9 cellular contexts compared by ENCODE assay signal in the genomic region with DNA sequence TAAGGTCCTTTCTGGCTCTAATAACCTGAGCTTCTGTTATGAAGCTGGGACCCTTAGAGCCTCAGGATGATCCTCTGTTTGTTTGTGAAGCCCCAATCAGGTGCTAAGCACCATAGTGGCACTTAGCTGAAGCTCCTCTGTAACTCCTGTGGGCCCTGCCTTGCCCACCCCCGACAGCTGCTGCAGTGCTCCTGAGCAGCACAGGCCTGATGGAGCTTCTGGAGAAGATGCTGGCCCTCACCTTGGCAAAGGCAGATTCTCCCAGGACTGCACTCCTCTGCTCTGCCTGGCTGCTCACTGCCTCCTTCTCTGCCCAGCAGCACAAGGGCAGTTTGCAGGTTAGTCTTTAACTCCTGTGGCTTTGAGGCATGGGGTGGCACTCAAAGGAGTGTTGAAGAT. TPM values are rescaled to one million over a fixed set of nuclear protein-coding genes. Genes with fewer than 3 reads are reported as not detected.
DNase-seq lines count a peak whose midpoint lies in the region; ATAC-seq and TF ChIP-seq lines count a peak whose summit lies in the region.
"Had no signal": no experiment of that assay in that cellular context is flagged by ENCODE, and none has a peak within 500 bp of the region (broad histone marks: within the 10 kb centered on the region; RNA-seq: fewer than 3 reads in every experiment).

No MANE protein-coding gene starts in this region.

- no peaks in the 10 kb centered on the region for H3K9me3 ChIP-seq in PC-9 (ENCODE audit: insufficient read depth, low read depth)

- H3K36me3 Mint-ChIP-seq in activated CD8-positive, alpha-beta T cell treated with anti-CD3 and anti-CD28 coated beads for 36 hours (ENCODE audit: low read depth): no peaks in the 10 kb centered on the region
- peaks cover 0 to 8% of the 10 kb centered on the region in 2 donors for H3K36me3 Mint-ChIP-seq in naive B cell

- no peak for DNase-seq in activated CD8-positive, alpha-beta T cell treated with anti-CD3 and anti-CD28 coated beads for 36 hours
- DNase-seq in naive B cell: no peak
- no peak for DNase-seq in NCI-H1930 (lab: John Stamatoyannopoulos, UW)
- DNase-seq in PC-9: no peak
- DNase-seq in effector CD8-positive, alpha-beta T cell (lab: John Stamatoyannopoulos, UW): no peak
- DNase-seq in GM20000 (ENCODE audit: low spot score): no peak
- DNase-seq: NCI-H1048 had no signal

- no peaks in the 10 kb centered on the region for H3K9me2 ChIP-seq in PC-9 (ENCODE audit: insufficient read depth)

- no peaks in the 10 kb centered on the region for H3K27me3 Mint-ChIP-seq in activated CD8-positive, alpha-beta T cell treated with anti-CD3 and anti-CD28 coated beads for 36 hours
- H3K27me3 Mint-ChIP-seq in naive B cell: no peaks in the 10 kb centered on the region

- ATAC-seq in GM18517 (IDR thresholded peaks at IDR 0.05; ENCODE audit: unreplicated experiment) (peak; percentile 24), HG02759 (IDR thresholded peaks at IDR 0.05; ENCODE audit: unreplicated experiment) (peak; percentile 16), naive B cell (ENCODE audit: low read depth in 2 of 2) (peak; percentile 36 to 41)
- ATAC-seq in activated CD8-positive, alpha-beta T cell treated with anti-CD3 and anti-CD28 coated beads for 36 hours: peak; percentile 14

- CTCF ChIA-PET in activated CD8-positive, alpha-beta T cell treated with anti-CD3 and anti-CD28 coated beads for 36 hours (lab: Charles Lee): interaction anchor here (1.1 to 7.6 kb wide), 12 partner anchors 9 to 165 kb away, joined by 3 to 56 read pairs (median 6); partner anchors contain the start of genes CCDC134, CENPM and MEI1
- CTCF ChIA-PET in PC-9 (lab: Charles Lee): no interaction called here

- H3K79me2 ChIP-seq in PC-9 (ENCODE audit: low read depth): no peaks in the 10 kb centered on the region

- no TSS peak for BruUV-seq in PC-9 (replicated peaks; lab: Mats Ljungman, UMichigan)

- TF ChIP-seq CTCF in activated CD8-positive, alpha-beta T cell treated with anti-CD3 and anti-CD28 coated beads for 36 hours (IDR thresholded peaks at IDR 0.05): no peak
- TF ChIP-seq CTCF in PC-9 (conservative IDR thresholded peaks at IDR 0.05): no peak
- TF ChIP-seq CTCF in GM20000 (IDR thresholded peaks at IDR 0.05; ENCODE audit: extremely low read depth, missing control alignments): no peak

- H3K4me3 ChIP-seq in PC-9: no peak overlapping the region

- H3K27ac ChIP-seq in PC-9: no peak overlapping the region

- peaks cover 37% of the 10 kb centered on the region for H3K4me1 Mint-ChIP-seq in activated CD8-positive, alpha-beta T cell treated with anti-CD3 and anti-CD28 coated beads for 36 hours (ENCODE audit: low read depth)
- peaks cover 33 to 48% (median 42%) of the 10 kb centered on the region in 3 donors for H3K4me1 Mint-ChIP-seq in naive B cell

- peaks cover under 1% of the 10 kb centered on the region; the same call in 1 of the 2 replicates for H3K4me1 ChIP-seq in PC-9 (replicated peaks; ENCODE audit: insufficient read depth)

- H3F3A ChIP-seq in PC-9 (ENCODE audit: insufficient read depth, low read depth): no peaks in the 10 kb centered on the region

- no peaks in the 10 kb centered on the region for H3K36me3 ChIP-seq in PC-9 (ENCODE audit: low read depth)

- no peak overlapping the region for H2AFZ ChIP-seq in PC-9

- H4K20me1 ChIP-seq in PC-9 (ENCODE audit: insufficient read depth): no peaks in the 10 kb centered on the region

- H3K27ac Mint-ChIP-seq in activated CD8-positive, alpha-beta T cell treated with anti-CD3 and anti-CD28 coated beads for 36 hours: peak overlapping the region; percentile 99
- peak overlapping the region; percentile 93 to 99 (median 99) for H3K27ac Mint-ChIP-seq in naive B cell

- no peak overlapping the region for H3K4me2 ChIP-seq in PC-9

- H3K4me3 Mint-ChIP-seq in activated CD8-positive, alpha-beta T cell treated with anti-CD3 and anti-CD28 coated beads for 36 hours: peak overlapping the region; percentile 81
- peak overlapping the region; percentile 79 to 94 (median 87) for H3K4me3 Mint-ChIP-seq in naive B cell

- H3K9me3 Mint-ChIP-seq in activated CD8-positive, alpha-beta T cell treated with anti-CD3 and anti-CD28 coated beads for 36 hours: no peaks in the 10 kb centered on the region
- H3K9me3 Mint-ChIP-seq in naive B cell: no peaks in the 10 kb centered on the region

- POLR2A ChIA-PET in activated CD8-positive, alpha-beta T cell treated with anti-CD3 and anti-CD28 coated beads for 36 hours (lab: Charles Lee): interaction anchor here (0.7 to 4.7 kb wide), 15 partner anchors 9 to 165 kb away, joined by 3 to 85 read pairs (median 4); partner anchors contain the start of genes CCDC134, CENPM and SREBF2
- POLR2A ChIA-PET in PC-9 (lab: Charles Lee; ENCODE audit: unreplicated experiment): interaction anchor here (0.6 kb wide), 1 partner anchor 76 kb away, joined by 21 read pairs; no protein-coding TSS in a partner anchor

- intact Hi-C loops in activated CD8-positive, alpha-beta T cell treated with anti-CD3 and anti-CD28 coated beads for 36 hours (cut with micrococcal nuclease): loop anchor here (5.0 kb wide), 1 partner anchor 94 kb away; the partner anchor contains the start of gene SNU13
- intact Hi-C loops in PC-9 (cut with micrococcal nuclease; ENCODE audit: unreplicated experiment): no loop called here

- no peaks in the 10 kb centered on the region for H3K27me3 ChIP-seq in PC-9 (ENCODE audit: insufficient read depth, low read depth)

RNA-seq across cellular contexts. Expression of gene CCDC134, which starts 19.0 kb away (rescaled TPM):
- total RNA-seq in activated CD8-positive, alpha-beta T cell treated with anti-CD3 and anti-CD28 coated beads for 36 hours: 10 to 100 TPM; 15.2 to 15.9 TPM
- 1 to 10 TPM; 2.1 to 7.6 (median 3.6) TPM for polyA plus RNA-seq in naive B cell (ENCODE audit: low read depth in 6 of 6)
- 29.0 and 33.3 TPM in 2 replicates for total RNA-seq in PC-9 (2021)

RNA-seq across cellular contexts. Expression of gene SREBF2, which starts 51.4 kb away (rescaled TPM):
- 10 to 100 TPM; 87.1 to 92.9 TPM for total RNA-seq in activated CD8-positive, alpha-beta T cell treated with anti-CD3 and anti-CD28 coated beads for 36 hours
- polyA plus RNA-seq in naive B cell (ENCODE audit: low read depth in 6 of 6): 10 to 100 TPM; 30.1 to 52.8 (median 40.7) TPM
- total RNA-seq in PC-9 (2021): 163 and 196 TPM in 2 replicates
